In the genomic region with DNA sequence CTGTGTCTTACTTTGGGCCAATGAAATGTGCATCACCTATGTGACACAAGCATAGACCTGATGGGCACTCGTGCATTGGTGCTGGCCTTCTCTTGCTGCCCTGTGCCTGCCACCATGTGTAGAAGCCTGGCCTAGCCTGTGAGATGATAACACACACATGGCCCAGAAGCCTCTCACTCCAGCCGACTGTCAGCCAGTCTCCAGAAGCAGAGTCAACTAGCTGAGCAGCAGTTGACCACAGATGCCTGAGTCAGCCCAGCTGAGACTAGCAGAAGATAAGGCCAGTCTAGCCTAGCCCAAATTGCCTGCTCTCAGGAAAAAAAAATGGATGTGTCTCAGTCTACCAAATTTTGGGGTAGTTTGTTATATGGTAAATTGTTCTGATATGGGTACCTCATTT, we compare ENCODE assay signal across 19 cellular contexts.
"Had no signal": no experiment of that assay in that cellular context is flagged by ENCODE, and none has a peak within 500 bp of the region (broad histone marks: within the 10 kb centered on the region; RNA-seq: fewer than 3 reads in every experiment).

No MANE protein-coding gene starts in this region.

- ATAC-seq: activated CD8-positive, alpha-beta memory T cell treated with anti-CD3 and anti-CD28 coated beads, Interleukin-2, amount 10 ng/mL, durations not matched to agents 7 days and 5 days; gastrocnemius medialis; left ventricle myocardium superior; mucosa of descending colon; natural killer cell; sciatic nerve; stimulated activated naive B cell treated with anti-CD40 and anti-IgM and Interleukin-4, amounts not matched to agents 10 μg/mL and 1 μg/mL and 100 μg/mL, for 72 hours; T-cell had no signal

- DNase-seq: activated CD4-positive, alpha-beta memory T cell treated with anti-CD3 and anti-CD28 coated beads, Interleukin-2, amount 10 ng/mL, durations not matched to agents 7 days and 5 days; activated CD4-positive, alpha-beta T cell treated with anti-CD3 and anti-CD28 coated beads for 48 hours; activated CD4-positive, CD25-positive, alpha-beta regulatory T cell; activated CD8-positive, alpha-beta memory T cell treated with anti-CD3 and anti-CD28 coated beads, Interleukin-2, amount 10 ng/mL, durations not matched to agents 7 days and 5 days; activated naive CD4-positive, alpha-beta T cell; activated naive CD8-positive, alpha-beta T cell treated with anti-CD3 and anti-CD28 coated beads for 36 hours; amygdala; cerebellar nuclear complex; effector CD4-positive, alpha-beta T cell; gastrocnemius medialis; head of caudate nucleus; kidney; left ventricle myocardium superior; mucosa of descending colon; natural killer cell; stimulated activated CD4-positive, alpha-beta T cell treated with anti-CD3 and anti-CD28 coated beads, Interleukin-4, amount 100 ng/mL, for 4 hours; stimulated activated naive B cell treated with anti-CD40 and anti-IgM and Interleukin-4, amounts not matched to agents 10 μg/mL and 1 μg/mL and 100 μg/mL, for 72 hours; T-cell had no signal
